ENCODE assay signal across 26 cellular contexts in the genomic region with DNA sequence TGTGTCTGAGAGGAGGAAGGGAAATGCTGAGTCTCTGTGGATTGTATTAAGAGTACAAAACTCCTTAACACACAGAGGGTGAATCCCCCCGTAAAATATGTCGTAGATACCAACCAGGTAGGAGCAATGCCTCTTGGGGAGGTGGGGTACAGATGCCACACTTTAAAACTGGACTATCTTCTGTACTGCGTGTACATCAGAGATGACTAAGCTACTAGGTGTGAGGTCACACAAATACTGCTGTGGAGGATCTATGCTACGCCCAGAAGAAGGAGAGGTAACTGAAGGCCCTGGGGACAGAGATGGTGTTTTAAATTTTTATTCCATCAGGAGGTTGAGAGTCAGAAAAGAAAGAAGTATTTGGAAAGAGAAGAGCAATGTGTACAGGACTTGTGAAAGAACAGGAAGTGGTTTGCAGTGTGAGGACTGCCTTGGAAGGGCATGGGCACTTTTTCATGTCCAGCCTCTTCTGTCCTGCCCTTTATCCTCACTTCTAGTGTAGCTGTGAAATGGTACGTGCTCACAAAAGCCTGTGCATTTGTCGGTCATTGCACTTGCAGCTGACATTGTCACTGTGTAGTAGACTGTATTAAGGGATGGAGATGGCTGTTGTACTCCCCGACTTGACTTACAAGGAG.
A peak's percentile ranks its signal among the peaks of the same experiment; 100 is the strongest.
DNase-seq lines count a peak whose midpoint lies in the region; ATAC-seq and TF ChIP-seq lines count a peak whose summit lies in the region.
"Had no signal": no experiment of that assay in that cellular context is flagged by ENCODE, and none has a peak within 500 bp of the region (broad histone marks: within the 10 kb centered on the region; RNA-seq: fewer than 3 reads in every experiment).

No MANE protein-coding gene starts in this region.

- DNase-seq in H4 (ENCODE audit: low spot score): peak; percentile 10
- DNase-seq in NB4 (ENCODE audit: low read depth): peak; percentile 15
- DNase-seq in UCSD-AML1 (lab: John Stamatoyannopoulos, UW; ENCODE audit: unreplicated experiment): peak; percentile 15
- no peak for DNase-seq in sciatic nerve (ENCODE audit: low spot score)
- DNase-seq in occipital lobe (lab: John Stamatoyannopoulos, UW): no peak
- no peak for DNase-seq in GF-D8 (lab: John Stamatoyannopoulos, UW)
- DNase-seq in NCI-H187 (lab: John Stamatoyannopoulos, UW): no peak
- no peak for DNase-seq in activated CD8-positive, alpha-beta memory T cell treated with anti-CD3 and anti-CD28 coated beads, Interleukin-2, amount 50 U/mL, for 48 hours
- DNase-seq: activated CD4-positive, alpha-beta memory T cell treated with anti-CD3 and anti-CD28 coated beads for 36 hours; activated CD4-positive, CD25-positive, alpha-beta regulatory T cell treated with anti-CD3 and anti-CD28 coated beads, Interleukin-2, amount 50 U/mL, for 72 hours; activated CD8-positive, alpha-beta memory T cell treated with anti-CD3 and anti-CD28 coated beads, Interleukin-2, amount 50 U/mL, for 4 hours; activated naive CD4-positive, alpha-beta T cell treated with anti-CD3 and anti-CD28 coated beads for 36 hours; adrenal gland; glutamatergic neuron; left ventricle myocardium superior; NCI-H2029 treated with DMSO at 0.1 percent for 48 hours; NCI-H226; NCI-H526 treated with DMSO at 0.1 percent for 48 hours; right lobe of liver; SJCRH30; stimulated activated CD4-positive, alpha-beta T cell treated with anti-CD3 and anti-CD28 coated beads, Interleukin-12 subunit alpha, Interleukin-12 subunit beta, amount 100 ng/mL, for 4 hours; stimulated activated CD4-positive, alpha-beta T cell treated with anti-CD3 and anti-CD28 coated beads, Interleukin-2, amount 100 ng/mL, for 48 hours; trophoblast cell had no signal

- intact Hi-C loops in sciatic nerve (cut with DNase I): no loop called here

- no peak for TF ChIP-seq POLR2A in NB4 (IDR thresholded peaks at IDR 0.05; ENCODE audit: extremely low read depth, insufficient read length)

- TF ChIP-seq CTCF in NB4 (IDR thresholded peaks at IDR 0.05; ENCODE audit: low read depth, low read length): no peak

- H3K4me3 ChIP-seq in NB4 (ENCODE audit: low read depth, low read length): no peak overlapping the region
- H3K4me3 ChIP-seq: adrenal gland, HAP-1, prostate gland, right lobe of liver, SJCRH30 had no signal

- ATAC-seq in sciatic nerve: peak; percentile 10
- ATAC-seq: esophagus mucosa, left ventricle myocardium superior had no signal

Comparison
In these comparisons a context has a peak if more than half of its experiments do, and no peak if none do; other contexts are left out.
1. DNase-seq: peak in H4 (single experiment), NB4 (single experiment) and UCSD-AML1 (single experiment); none in sciatic nerve (single experiment), occipital lobe (single experiment), GF-D8 (single experiment), NCI-H187 (0 of 2) and activated CD8-positive, alpha-beta memory T cell treated with anti-CD3 and anti-CD28 coated beads, Interleukin-2, amount 50 U/mL, for 48 hours (single experiment).